In the genomic region with DNA sequence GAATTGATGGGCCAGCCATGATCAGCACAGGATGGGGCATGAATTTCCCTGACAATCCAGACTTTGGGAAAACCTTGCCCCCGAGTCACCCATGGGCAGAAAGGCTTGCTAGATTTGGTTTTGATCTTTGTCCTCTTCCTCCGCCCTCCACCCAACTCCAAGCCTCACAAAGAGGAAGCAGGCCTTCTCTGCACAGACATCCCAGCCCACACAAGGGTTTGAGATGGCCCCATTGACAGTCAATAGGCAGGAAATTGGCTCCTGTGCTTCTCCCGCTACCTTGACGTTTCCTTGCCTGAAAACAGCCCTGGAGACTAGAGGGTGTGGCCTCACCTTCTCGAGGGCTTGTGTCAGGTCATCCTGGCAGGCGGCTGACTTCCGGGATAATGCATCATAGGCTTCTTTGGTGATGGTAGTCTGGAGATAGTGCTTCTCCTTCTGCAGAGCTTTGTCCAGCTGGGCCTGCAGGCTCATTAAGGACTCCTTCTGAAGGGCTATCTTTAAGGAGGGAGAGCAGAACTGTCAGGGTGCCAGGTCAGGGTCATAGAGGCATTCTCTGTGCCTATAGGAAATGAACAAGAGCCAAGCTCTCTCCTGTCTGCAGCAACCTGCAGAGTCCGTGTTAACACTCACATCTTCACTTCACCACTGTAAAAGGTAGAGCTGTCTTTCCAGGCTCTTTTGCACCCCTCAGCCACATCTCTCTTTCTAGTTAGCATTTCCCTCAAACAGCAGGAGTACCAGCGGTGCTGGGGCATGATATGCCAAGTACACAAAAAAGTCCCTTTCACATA, we compare ENCODE assay signal across 1 cellular context.
TF ChIP-seq lines count a peak whose summit lies in the region.

No MANE protein-coding gene starts in this region.

TF ChIP-seq in K562, 482 proteins besides CTCF, POLR2A, EP300 and RAD21:
- TF ChIP-seq ELF1 (tag; IDR thresholded peaks at IDR 0.05) (0 out of 2 replicates have a peak, but pooled peaks have one; percentile 14), YY1 (IDR thresholded peaks at IDR 0.05; ENCODE audit: borderline replicate concordance in 1 of 3, control insufficient read depth in 1 of 3, extremely low read depth in 1 of 3, insufficient read depth in 3 of 3, insufficient read length in 1 of 3, insufficient replicate concordance in 2 of 3, low read depth in 1 of 3, low read length in 2 of 3) (no peak), MEIS2 (IDR thresholded peaks at IDR 0.05; ENCODE audit: partially characterized antibody) (no peak), ZFPM2 (CRISPR knock-in tag; IDR thresholded peaks at IDR 0.05) (no peak)
